Comparison of ENCODE assay signal across 8 cellular contexts in genomic region chr3:153161138-153161713, GRCh38. TPM values are rescaled to one million over a fixed set of nuclear protein-coding genes. Genes with fewer than 3 reads are reported as not detected.
DNase-seq lines count a peak whose midpoint lies in the region; ATAC-seq and TF ChIP-seq lines count a peak whose summit lies in the region.

No MANE protein-coding gene starts in this region.

- DNase-seq in BJ (ENCODE audit: low read depth) (peak; percentile 99), GM19240 (ENCODE audit: insufficient read length, low spot score) (peak; percentile 89), NCI-H69 (lab: John Stamatoyannopoulos, UW) (peak; percentile 98), right lobe of liver (peak; percentile 93 to 96 (median 94))
- DNase-seq in activated CD4-positive, alpha-beta memory T cell treated with anti-CD3 and anti-CD28 coated beads for 36 hours = peak; percentile 95
- peak; percentile 75 to 91 for DNase-seq in stimulated activated CD4-positive, alpha-beta T cell treated with anti-CD3 and anti-CD28 coated beads, Interleukin-4, amount 100 ng/mL, for 4 hours

- no peaks in the 10 kb centered on the region for H3K9me3 Mint-ChIP-seq in activated CD4-positive, alpha-beta memory T cell treated with anti-CD3 and anti-CD28 coated beads for 36 hours

- H3K27me3 ChIP-seq in BJ (ENCODE audit: control insufficient read depth, insufficient read depth, low read length) (no peaks in the 10 kb centered on the region), duodenal mucosa (ENCODE audit: control insufficient read depth in 1 of 2, insufficient read depth in 2 of 2, low read length in 2 of 2) (no peaks in the 10 kb centered on the region), right lobe of liver (no peaks in the 10 kb centered on the region)

- CTCF ChIA-PET in BJ (lab: Yijun Ruan, JAX) = interaction anchor here (0.7 to 2.8 kb wide), 7 partner anchors 11 to 153 kb away, joined by 3 to 12 read pairs (median 4); no protein-coding TSS in a partner anchor
- CTCF ChIA-PET in activated CD4-positive, alpha-beta memory T cell treated with anti-CD3 and anti-CD28 coated beads for 36 hours (lab: Charles Lee) = interaction anchor here (0.7 to 2.5 kb wide), 7 partner anchors 12 to 463 kb away, joined by 3 to 17 read pairs (median 4); no protein-coding TSS in a partner anchor

- peak overlapping the region; percentile 93 for H3K4me3 Mint-ChIP-seq in activated CD4-positive, alpha-beta memory T cell treated with anti-CD3 and anti-CD28 coated beads for 36 hours

- intact Hi-C loops in activated CD4-positive, alpha-beta memory T cell treated with anti-CD3 and anti-CD28 coated beads for 36 hours (cut with micrococcal nuclease) = loop anchor here (1.0 to 10.0 kb wide), 12 partner anchors 23 to 1959 kb away; partner anchors contain the start of genes DHX36, GPR171 and MBNL1
- intact Hi-C loops in right lobe of liver (cut with DNase I) = no loop called here

- H3K9me3 ChIP-seq in duodenal mucosa (ENCODE audit: control insufficient read depth in 1 of 2, low read length in 2 of 2) (no peaks in the 10 kb centered on the region), right lobe of liver (no peaks in the 10 kb centered on the region)

- no peaks in the 10 kb centered on the region for H3K36me3 ChIP-seq in BJ (ENCODE audit: control insufficient read depth, insufficient read depth, low read length)
- H3K36me3 ChIP-seq in duodenal mucosa (ENCODE audit: control insufficient read depth in 1 of 2, insufficient read depth in 2 of 2, low read length in 2 of 2) = no peaks in the 10 kb centered on the region
- no peaks in the 10 kb centered on the region for H3K36me3 ChIP-seq in right lobe of liver

- ATAC-seq in HG03457 (IDR thresholded peaks at IDR 0.05; ENCODE audit: unreplicated experiment) (peak; percentile 83), right lobe of liver (peak; percentile 70 to 90 (median 80))

- H3K4me1 ChIP-seq in duodenal mucosa (ENCODE audit: control insufficient read depth in 1 of 2, insufficient read depth in 2 of 2, low read length in 2 of 2) (peaks cover 27 to 35% of the 10 kb centered on the region in 2 donors), right lobe of liver (peaks cover 0 to 21% (median 3%) of the 10 kb centered on the region in 4 donors)

- H3K27me3 Mint-ChIP-seq in activated CD4-positive, alpha-beta memory T cell treated with anti-CD3 and anti-CD28 coated beads for 36 hours = no peaks in the 10 kb centered on the region

- peaks cover 23% of the 10 kb centered on the region for H3K36me3 Mint-ChIP-seq in activated CD4-positive, alpha-beta memory T cell treated with anti-CD3 and anti-CD28 coated beads for 36 hours

- H3K4me3 ChIP-seq in BJ (ENCODE audit: low read depth, low read length) = peak overlapping the region; percentile 66
- peak overlapping the region; percentile 84 to 96 for H3K4me3 ChIP-seq in duodenal mucosa (ENCODE audit: low read depth in 1 of 2, low read length in 2 of 2)
- H3K4me3 ChIP-seq in right lobe of liver = peak overlapping the region; percentile 82 to 86 (median 82)

- peak overlapping the region; percentile 98 for H3K27ac Mint-ChIP-seq in activated CD4-positive, alpha-beta memory T cell treated with anti-CD3 and anti-CD28 coated beads for 36 hours

- H3K4me1 Mint-ChIP-seq in activated CD4-positive, alpha-beta memory T cell treated with anti-CD3 and anti-CD28 coated beads for 36 hours (ENCODE audit: low read depth) = peaks cover 26% of the 10 kb centered on the region

- peak overlapping the region; percentile 89 to 92 for H3K9ac ChIP-seq in duodenal mucosa (ENCODE audit: low read depth in 1 of 2, low read length in 2 of 2)

- peak overlapping the region; percentile 91 for H3K27ac ChIP-seq in duodenal mucosa (ENCODE audit: low read depth, low read length)
- peak overlapping the region; percentile 78 to 96 (median 86) for H3K27ac ChIP-seq in right lobe of liver

- POLR2A ChIA-PET in BJ (lab: Charles Lee) = interaction anchor here (0.6 to 1.5 kb wide), 6 partner anchors 17 to 281 kb away, joined by 3 to 6 read pairs (median 4); no protein-coding TSS in a partner anchor
- POLR2A ChIA-PET in activated CD4-positive, alpha-beta memory T cell treated with anti-CD3 and anti-CD28 coated beads for 36 hours (lab: Charles Lee) = interaction anchor here (1.0 to 2.7 kb wide), 10 partner anchors 11 to 463 kb away, joined by 3 to 16 read pairs (median 7); no protein-coding TSS in a partner anchor

- peak; percentile 80 for TF ChIP-seq POLR2A in right lobe of liver (IDR thresholded peaks at IDR 0.05)

- 0% methylated on average over 24 of the region's 27 CpGs for WGBS in right lobe of liver (ENCODE audit: insufficient coverage, low coverage, low lambda C conversion rate, missing lambda C conversion rate)

- no peak for TF ChIP-seq CTCF in BJ (IDR thresholded peaks at IDR 0.05; ENCODE audit: insufficient read depth, low read depth, low read length)
- TF ChIP-seq CTCF in right lobe of liver (IDR thresholded peaks at IDR 0.05) = no peak

RNA-seq across cellular contexts. Expression of gene RAP2B, which starts 0.8 kb away (rescaled TPM):
- 7.0 and 7.2 TPM in 2 replicates for polyA plus RNA-seq in BJ (2011; rRNA removed)
- polyA minus RNA-seq in BJ (2011; rRNA and poly(A)+ RNA removed) = 14.9 and 19.2 TPM in 2 replicates
- 10 to 100 TPM; 12.7 to 13.0 TPM for total RNA-seq in activated CD4-positive, alpha-beta memory T cell treated with anti-CD3 and anti-CD28 coated beads for 36 hours
- total RNA-seq in right lobe of liver = 10 to 100 TPM in 1 of 6 experiments, 1 to 10 TPM in 5; 2.4 to 17.6 (median 4.5) TPM

Comparison
In these comparisons a context has a peak if more than half of its experiments do, and no peak if none do; other contexts are left out.
1. Peak in every context shown above with its lines: DNase-seq, ATAC-seq, H3K4me3 ChIP-seq and H3K27ac ChIP-seq.